ENCODE assay signal across 9 cellular contexts in the genomic region with DNA sequence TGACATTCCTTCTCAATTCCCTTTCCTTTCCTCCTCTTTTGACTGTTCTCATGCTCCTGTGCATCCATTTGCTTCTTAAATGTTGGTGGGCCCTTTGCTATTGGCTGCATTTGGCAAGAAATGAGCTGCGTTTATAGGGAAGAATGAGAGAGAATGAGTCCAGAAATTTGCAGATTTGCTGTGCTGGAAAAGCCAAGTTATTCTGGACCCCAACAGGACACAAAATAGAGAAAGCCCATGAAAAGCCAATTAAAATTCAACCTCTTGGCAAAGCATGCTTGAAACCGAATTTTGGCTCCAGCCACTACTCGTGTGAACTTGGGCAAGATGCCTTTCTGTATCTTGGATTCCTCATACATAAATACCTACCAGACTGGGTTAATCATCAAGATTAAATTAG. TPM values are rescaled to one million over a fixed set of nuclear protein-coding genes. Genes with fewer than 3 reads are reported as not detected.
DNase-seq lines count a peak whose midpoint lies in the region; ATAC-seq and TF ChIP-seq lines count a peak whose summit lies in the region.
"Had no signal": no experiment of that assay in that cellular context is flagged by ENCODE, and none has a peak within 500 bp of the region (broad histone marks: within the 10 kb centered on the region; RNA-seq: fewer than 3 reads in every experiment).

No MANE protein-coding gene starts in this region.

- H3K9ac ChIP-seq in GM23248: peak overlapping the region; percentile 94; the same call in 1 of the 2 replicates
- no peak overlapping the region for H3K9ac ChIP-seq in PC-3 (ENCODE audit: low read length)

- intact Hi-C loops in PC-3 (cut with micrococcal nuclease): no loop called here

- TF ChIP-seq CTCF in PC-3 (conservative IDR thresholded peaks at IDR 0.05; ENCODE audit: low read depth, low read length): no peak
- no peak for TF ChIP-seq CTCF in neutrophil (IDR thresholded peaks at IDR 0.05)

- H3K4me1 ChIP-seq in GM23248 (ENCODE audit: insufficient read depth) (peaks cover 5% of the 10 kb centered on the region; the same call in 1 of the 2 replicates), PC-3 (ENCODE audit: insufficient read depth, low read length) (peaks cover 18% of the 10 kb centered on the region; the same call in 1 of the 2 replicates), neutrophil (ENCODE audit: control insufficient read depth in 1 of 2, insufficient read depth in 1 of 2, low read depth in 1 of 2, low read length in 1 of 2) (peaks cover 17 to 19% of the 10 kb centered on the region in 2 experiments)

- no peak for ATAC-seq in PC-3
- ATAC-seq in effector memory CD8-positive, alpha-beta T cell (replicated peaks): no peak
- no peak for ATAC-seq in GM18907 (IDR thresholded peaks at IDR 0.05; ENCODE audit: unreplicated experiment)

- H4K20me1 ChIP-seq in GM23248 (ENCODE audit: insufficient read depth) (no peaks in the 10 kb centered on the region), PC-3 (ENCODE audit: low read length) (no peaks in the 10 kb centered on the region)

- H3K36me3 ChIP-seq in GM23248 (ENCODE audit: low read depth): no peaks in the 10 kb centered on the region
- 0 out of 2 replicates have a peak, but pooled peaks cover 4% of the 10 kb centered on the region for H3K36me3 ChIP-seq in PC-3 (ENCODE audit: low read depth, low read length)
- H3K36me3 ChIP-seq in neutrophil: no peaks in the 10 kb centered on the region
- H3K36me3 ChIP-seq: prostate gland had no signal

- H3F3A ChIP-seq in GM23248 (ENCODE audit: insufficient read depth) (no peaks in the 10 kb centered on the region), PC-3 (ENCODE audit: low read length, unreplicated experiment) (no peaks in the 10 kb centered on the region)

- DNase-seq in GM23248 (peak; percentile 13), PC-3 (no peak), Kasumi-1 (lab: John Stamatoyannopoulos, UW) (no peak)
- DNase-seq in effector memory CD8-positive, alpha-beta T cell: no peak
- no peak for DNase-seq in stimulated activated naive CD4-positive, alpha-beta T cell (lab: John Stamatoyannopoulos, UW)
- DNase-seq: activated CD4-positive, CD25-positive, alpha-beta regulatory T cell treated with anti-CD3 and anti-CD28 coated beads, Interleukin-2, amount 50 U/mL, for 72 hours had no signal

- H3K36me3 Mint-ChIP-seq in effector memory CD8-positive, alpha-beta T cell (ENCODE audit: insufficient read depth): no peaks in the 10 kb centered on the region

- peaks cover 10% of the 10 kb centered on the region; the same call in 1 of the 2 replicates for H3K79me2 ChIP-seq in GM23248 (ENCODE audit: insufficient read depth)
- peaks cover 25% of the 10 kb centered on the region for H3K79me2 ChIP-seq in PC-3 (ENCODE audit: low read length)

- H3K27me3 ChIP-seq in GM23248 (replicated peaks; ENCODE audit: insufficient read depth) (no peaks in the 10 kb centered on the region), PC-3 (ENCODE audit: low read length) (no peaks in the 10 kb centered on the region), neutrophil (peaks cover 39% of the 10 kb centered on the region)

- H3K9me3 ChIP-seq in GM23248 (ENCODE audit: low read depth): no peaks in the 10 kb centered on the region
- no peaks in the 10 kb centered on the region for H3K9me3 ChIP-seq in PC-3 (ENCODE audit: low read length)
- H3K9me3 ChIP-seq in neutrophil: no peaks in the 10 kb centered on the region
- H3K9me3 ChIP-seq: prostate gland had no signal

- TSS peak; percentile 87 for BruUV-seq in PC-3 (replicated peaks; lab: Mats Ljungman, UMichigan)

- H3K27ac ChIP-seq in GM23248: no peak overlapping the region
- H3K27ac ChIP-seq in PC-3 (ENCODE audit: low read length): no peak overlapping the region
- no peak overlapping the region for H3K27ac ChIP-seq in neutrophil

- H3K4me2 ChIP-seq in GM23248 (ENCODE audit: unreplicated experiment) (peak overlapping the region; percentile 91), PC-3 (ENCODE audit: low read length) (peak overlapping the region; percentile 86)

- POLR2A ChIA-PET in PC-3 (lab: Charles Lee; ENCODE audit: unreplicated experiment): no interaction called here

- no peaks in the 10 kb centered on the region for H3K9me3 Mint-ChIP-seq in effector memory CD8-positive, alpha-beta T cell

- H2AFZ ChIP-seq in GM23248 (no peak overlapping the region), PC-3 (ENCODE audit: low read length) (no peak overlapping the region)

- H3K27me3 Mint-ChIP-seq in effector memory CD8-positive, alpha-beta T cell: peaks cover 11 to 23% of the 10 kb centered on the region in 2 donors

- H3K9me2 ChIP-seq in GM23248 (ENCODE audit: insufficient read depth) (no peaks in the 10 kb centered on the region), PC-3 (replicated peaks; ENCODE audit: low read length) (no peaks in the 10 kb centered on the region)

- peak overlapping the region; percentile 81 to 95 for H3K4me3 Mint-ChIP-seq in effector memory CD8-positive, alpha-beta T cell

- CTCF ChIA-PET in PC-3 (lab: Charles Lee): no interaction called here

- H3K27ac Mint-ChIP-seq in effector memory CD8-positive, alpha-beta T cell: no peak overlapping the region

- in situ Hi-C loops in GM23248 (cut with MboI): no loop called here

- H3K4me3 ChIP-seq in GM23248 (peak overlapping the region; percentile 88), PC-3 (ENCODE audit: low read length) (peak overlapping the region; percentile 93; the same call in 1 of the 2 replicates), neutrophil (ENCODE audit: low read depth in 1 of 2, low read length in 1 of 2) (peak overlapping the region; percentile 75 to 86)

- peaks cover 22 to 26% of the 10 kb centered on the region in 2 donors for H3K4me1 Mint-ChIP-seq in effector memory CD8-positive, alpha-beta T cell (ENCODE audit: low read depth in 2 of 2)

- 88 to 89% methylated on average over 3 of the region's 3 CpGs for WGBS in GM23248 (ENCODE audit: low coverage in 1 of 2, low lambda C conversion rate in 2 of 2, missing lambda C conversion rate in 2 of 2), 2 experiments

RNA-seq across cellular contexts. Expression of a gene that starts 1.3 kb away (rescaled TPM):
- total RNA-seq in GM23248 (2014; rRNA removed; shearing (Covaris generic)): 12.5 and 14.8 TPM in 2 replicates
- polyA plus RNA-seq in GM23248 (2016; fragmentation: Nextera tagmentation; extraction: Ambion mirVana): 7.4 and 10.3 TPM in 2 replicates
- total RNA-seq in PC-3 (2014; rRNA removed): 19.5 and 23.1 TPM in 2 replicates

RNA-seq across cellular contexts. Expression of a gene that starts 40.6 kb away (rescaled TPM):
- 1.4 and 1.5 TPM in 2 replicates for total RNA-seq in GM23248 (2014; rRNA removed; shearing (Covaris generic))
- 0.19 and 0.60 TPM in 2 replicates for polyA plus RNA-seq in GM23248 (2016; fragmentation: Nextera tagmentation; extraction: Ambion mirVana)
- not detected in 2 replicates for total RNA-seq in PC-3 (2014; rRNA removed)
